ENCODE assay signal across 8 cellular contexts in genomic region chr12:123250471-123251383, GRCh38. TPM values are rescaled to one million over a fixed set of nuclear protein-coding genes. Genes with fewer than 3 reads are reported as not detected.
DNase-seq lines count a peak whose midpoint lies in the region; ATAC-seq, FAIRE-seq and TF ChIP-seq lines count a peak whose summit lies in the region.

No MANE protein-coding gene starts in this region.

- peak overlapping the region; percentile 32 for H3K4me2 ChIP-seq in HepG2 (ENCODE audit: low read depth, low read length)

- intact Hi-C loops in HepG2 (cut with micrococcal nuclease; ENCODE audit: unreplicated experiment), result no loop called here

- no peak overlapping the region for H3K4me3 ChIP-seq in BE2C (ENCODE audit: low read depth, low read length)
- H3K4me3 ChIP-seq in WERI-Rb-1 (ENCODE audit: low read depth, low read length), result no peak overlapping the region
- 0 out of 6 replicates have a peak overlapping the region, but pooled peaks of 1 of the 3 experiments have one; percentile 10 for H3K4me3 ChIP-seq in HepG2 (replicated peaks in 1 of 3; ENCODE audit: insufficient read depth in 1 of 3, low read depth in 2 of 3, low read length in 3 of 3)
- H3K4me3 ChIP-seq in gastroesophageal sphincter, result no peak overlapping the region
- no peak overlapping the region for H3K4me3 ChIP-seq in MG63

- in situ Hi-C loops in HepG2 (cut with HindIII; ENCODE audit: extremely low pct_ligation_motif_present, low pct_unique_long_range_greater_than_20kb), result no loop called here

- H3K4me1 ChIP-seq in BE2C, result no peaks in the 10 kb centered on the region
- peaks cover 25% of the 10 kb centered on the region for H3K4me1 ChIP-seq in HepG2 (ENCODE audit: insufficient read depth, low read length)
- H3K4me1 ChIP-seq in gastroesophageal sphincter, result peaks cover 0 to 44% (median 12%) of the 10 kb centered on the region in 3 donors

- H3K79me2 ChIP-seq in HepG2 (ENCODE audit: insufficient read depth, low read length), result peaks cover 52% of the 10 kb centered on the region

- WGBS in HepG2 (ENCODE audit: low lambda C conversion rate), result 72% methylated on average over 11 of the region's 13 CpGs
- 75 to 92% methylated on average over 7 to 8 of the region's 13 CpGs for WGBS in gastroesophageal sphincter (ENCODE audit: low coverage in 1 of 2), 2 donors

- TF ChIP-seq CTCF in BE2C (IDR thresholded peaks at IDR 0.05; ENCODE audit: low read depth, low read length) (no peak), WERI-Rb-1 (IDR thresholded peaks at IDR 0.05; ENCODE audit: low read depth, low read length) (no peak), HepG2 (CRISPR knock-in tag; IDR thresholded peaks at IDR 0.05) (no peak), gastroesophageal sphincter (IDR thresholded peaks at IDR 0.05) (no peak)

- TF ChIP-seq EP300 in HepG2 (IDR thresholded peaks at IDR 0.05; ENCODE audit: low read depth in 2 of 2, low read length in 2 of 2), result no peak
- TF ChIP-seq EP300 in HepG2 (CRISPR knock-in tag; IDR thresholded peaks at IDR 0.05; ENCODE audit: borderline replicate concordance), result no peak
- no peak for TF ChIP-seq EP300 in gastroesophageal sphincter (IDR thresholded peaks at IDR 0.05)

- BruUV-seq in HepG2 (replicated peaks; lab: Mats Ljungman, UMichigan), result no TSS peak

- DNase-seq in BE2C (peak; percentile 32), HK-2 (ENCODE audit: unreplicated experiment) (peak; percentile 88), WERI-Rb-1 (peak; percentile 69), HepG2 (ENCODE audit: low spot score) (peak; percentile 45), foreskin melanocyte (no peak), MG63 (no peak)

- no peak for FAIRE-seq in HepG2 (lab: Jason Lieb, UNC)

- H2AFZ ChIP-seq in HepG2 (ENCODE audit: low read length), result no peak overlapping the region

- H3K36me3 ChIP-seq in BE2C (peaks cover 55% of the 10 kb centered on the region), WERI-Rb-1 (peaks cover 56% of the 10 kb centered on the region), HepG2 (replicated peaks in 1 of 2; ENCODE audit: control insufficient read depth in 1 of 2, insufficient read depth in 2 of 2, low read length in 2 of 2) (peaks cover 12 to 35% of the 10 kb centered on the region in 2 experiments; a peak in 4 of 5 replicates), gastroesophageal sphincter (peaks cover 0 to 35% of the 10 kb centered on the region in 2 donors), MG63 (peaks cover 48% of the 10 kb centered on the region)

- POLR2A ChIA-PET in HepG2 (lab: Yijun Ruan, JAX), result interaction anchor here (0.8 to 5.6 kb wide), 7 partner anchors 9 to 333 kb away, joined by 3 to 63 read pairs (median 4); partner anchors contain the start of genes KMT5A, MPHOSPH9, MTRFR and TMED2

- H3K27ac ChIP-seq in WERI-Rb-1 (peak overlapping the region; percentile 75), HepG2 (ENCODE audit: extremely low read length, insufficient read depth, low read length) (peak overlapping the region; percentile 75), gastroesophageal sphincter (peak overlapping the region in 1 of 4 donors; percentile 33)

- ATAC-seq in HepG2 (peak; percentile 22), gastroesophageal sphincter (no peak), HG03432 (IDR thresholded peaks at IDR 0.05; ENCODE audit: unreplicated experiment) (no peak)

- peak overlapping the region; percentile 46; the same call in 1 of the 2 replicates for H3K9ac ChIP-seq in HepG2 (ENCODE audit: insufficient read depth, low read depth, low read length)

- TF ChIP-seq POLR2A in HepG2 (IDR thresholded peaks at IDR 0.05; ENCODE audit: insufficient read depth in 1 of 2, low read depth in 2 of 2, low read length in 2 of 2), result no peak
- TF ChIP-seq POLR2A in gastroesophageal sphincter (IDR thresholded peaks at IDR 0.05), result no peak

- H3K9me3 ChIP-seq in BE2C, result no peaks in the 10 kb centered on the region; the same call in 1 of the 2 replicates
- peaks cover 8% of the 10 kb centered on the region for H3K9me3 ChIP-seq in WERI-Rb-1 (ENCODE audit: severe bottlenecking)
- no peaks in the 10 kb centered on the region for H3K9me3 ChIP-seq in HepG2 (ENCODE audit: low read length)
- H3K9me3 ChIP-seq in gastroesophageal sphincter, result no peaks in the 10 kb centered on the region
- H3K9me3 ChIP-seq in MG63, result peaks cover 10% of the 10 kb centered on the region

- H4K20me1 ChIP-seq in HepG2 (ENCODE audit: insufficient read depth, low read length), result no peaks in the 10 kb centered on the region

- CTCF ChIA-PET in HepG2 (lab: Yijun Ruan, JAX; ENCODE audit: low intra/inter-chr PET ratio, low total read pairs), result no interaction called here

- TF ChIP-seq RAD21 in HepG2 (CRISPR knock-in tag; IDR thresholded peaks at IDR 0.05), result no peak

- H3K27me3 ChIP-seq in BE2C (no peaks in the 10 kb centered on the region), WERI-Rb-1 (ENCODE audit: insufficient read depth, low read depth, severe bottlenecking) (no peaks in the 10 kb centered on the region), HepG2 (ENCODE audit: control insufficient read depth in 1 of 2, insufficient read depth in 2 of 2, low read length in 2 of 2) (no peaks in the 10 kb centered on the region), gastroesophageal sphincter (no peaks in the 10 kb centered on the region), MG63 (no peaks in the 10 kb centered on the region)

RNA-seq across cellular contexts. Expression of gene MTRFR, which starts 17.5 kb away (rescaled TPM):
- 35.6 TPM for polyA plus RNA-seq in BE2C (2012; ENCODE audit: insufficient read depth, insufficient read length, low read depth)
- total RNA-seq in HepG2 (2016; rRNA removed; fragmentation: Illumina TruSeq; extraction: Trizol) (9.9 and 10.0 TPM in 2 replicates), gastroesophageal sphincter (10 to 100 TPM in 3 of 4 donors, 1 to 10 TPM in 1; 9.2 to 25.8 (median 12.9) TPM)
- total RNA-seq in HepG2 (2016; cell fraction: cytosol; rRNA removed; fragmentation: Illumina TruSeq; extraction: Trizol; ENCODE audit: low read depth), result 4.3 and 4.7 TPM in 2 replicates
- 10.1 and 11.8 TPM in 2 replicates for total RNA-seq in HepG2 (2016; cell fraction: insoluble cytoplasmic fraction; rRNA removed; fragmentation: Illumina TruSeq; extraction: Trizol)
- 7.4 and 8.2 TPM in 2 replicates for total RNA-seq in HepG2 (2016; cell fraction: membrane; rRNA removed; fragmentation: Illumina TruSeq; extraction: Trizol)
- total RNA-seq in HepG2 (2016; cell fraction: nucleus; rRNA removed; fragmentation: Illumina TruSeq; extraction: Trizol), result 5.5 and 10.3 TPM in 2 replicates
- 6.6 and 7.1 TPM in 2 replicates for polyA plus RNA-seq in HepG2 (2011; rRNA removed)
- 8.7 and 9.8 TPM in 2 replicates for polyA plus RNA-seq in HepG2 (2011; cell fraction: cytosol; rRNA removed)
- polyA plus RNA-seq in HepG2 (2011; cell fraction: nucleus; rRNA removed), result 5.2 and 6.4 TPM in 2 replicates
- 10.0 and 10.2 TPM in 2 replicates for polyA plus RNA-seq in HepG2 (2012)
- 3.1 and 3.9 TPM in 2 replicates for polyA plus RNA-seq in HepG2 (2016; cell fraction: cytosol; fragmentation: Illumina TruSeq; extraction: Trizol; ENCODE audit: low read depth)
- polyA plus RNA-seq in HepG2 (2016; cell fraction: insoluble cytoplasmic fraction; fragmentation: Illumina TruSeq; extraction: Trizol; ENCODE audit: low read depth), result 13.9 and 14.4 TPM in 2 replicates
- 4.7 and 4.9 TPM in 2 replicates for polyA plus RNA-seq in HepG2 (2016; cell fraction: membrane; fragmentation: Illumina TruSeq; extraction: Trizol; ENCODE audit: low read depth)
- 10.7 and 11.4 TPM in 2 replicates for polyA plus RNA-seq in HepG2 (2016; cell fraction: nucleus; fragmentation: Illumina TruSeq; extraction: Trizol; ENCODE audit: insufficient read depth, low read depth)
- polyA minus RNA-seq in HepG2 (2011; rRNA and poly(A)+ RNA removed; ENCODE audit: low replicate concordance), result 16.6 and 38.7 TPM in 2 replicates
- 3.7 and 7.1 TPM in 2 replicates for polyA minus RNA-seq in HepG2 (2011; cell fraction: cytosol; rRNA and poly(A)+ RNA removed)
- 17.9 and 18.5 TPM in 2 replicates for polyA minus RNA-seq in HepG2 (2011; cell fraction: nucleus; rRNA and poly(A)+ RNA removed)
- total RNA-seq in MG63 (2014; rRNA removed; shearing (Covaris generic); ENCODE audit: low replicate concordance), result 17.6 and 27.1 TPM in 2 replicates

RNA-seq across cellular contexts. Expression of gene MPHOSPH9, which starts 17.8 kb away (rescaled TPM):
- polyA plus RNA-seq in BE2C (2012; ENCODE audit: insufficient read depth, insufficient read length, low read depth), result 11.3 TPM
- total RNA-seq in HepG2 (2016; rRNA removed; fragmentation: Illumina TruSeq; extraction: Trizol) (63.4 and 105 TPM in 2 replicates), gastroesophageal sphincter (10 to 100 TPM; 11.5 to 26.8 (median 14.7) TPM)
- total RNA-seq in HepG2 (2016; cell fraction: cytosol; rRNA removed; fragmentation: Illumina TruSeq; extraction: Trizol; ENCODE audit: low read depth), result 22.5 and 26.3 TPM in 2 replicates
- total RNA-seq in HepG2 (2016; cell fraction: insoluble cytoplasmic fraction; rRNA removed; fragmentation: Illumina TruSeq; extraction: Trizol), result 66.9 and 102 TPM in 2 replicates
- total RNA-seq in HepG2 (2016; cell fraction: membrane; rRNA removed; fragmentation: Illumina TruSeq; extraction: Trizol), result 48.3 and 55.1 TPM in 2 replicates
- total RNA-seq in HepG2 (2016; cell fraction: nucleus; rRNA removed; fragmentation: Illumina TruSeq; extraction: Trizol), result 87.6 and 95.5 TPM in 2 replicates
- 12.8 and 20.3 TPM in 2 replicates for polyA plus RNA-seq in HepG2 (2011; rRNA removed)
- polyA plus RNA-seq in HepG2 (2011; cell fraction: cytosol; rRNA removed), result 4.1 and 6.0 TPM in 2 replicates
- 15.1 and 19.3 TPM in 2 replicates for polyA plus RNA-seq in HepG2 (2011; cell fraction: nucleus; rRNA removed)
- polyA plus RNA-seq in HepG2 (2012), result 10.8 and 17.4 TPM in 2 replicates
- 3.7 and 5.2 TPM in 2 replicates for polyA plus RNA-seq in HepG2 (2016; cell fraction: cytosol; fragmentation: Illumina TruSeq; extraction: Trizol; ENCODE audit: low read depth)
- 42.2 and 54.4 TPM in 2 replicates for polyA plus RNA-seq in HepG2 (2016; cell fraction: insoluble cytoplasmic fraction; fragmentation: Illumina TruSeq; extraction: Trizol; ENCODE audit: low read depth)
- 9.7 and 16.5 TPM in 2 replicates for polyA plus RNA-seq in HepG2 (2016; cell fraction: membrane; fragmentation: Illumina TruSeq; extraction: Trizol; ENCODE audit: low read depth)
- 50.0 and 51.4 TPM in 2 replicates for polyA plus RNA-seq in HepG2 (2016; cell fraction: nucleus; fragmentation: Illumina TruSeq; extraction: Trizol; ENCODE audit: insufficient read depth, low read depth)
- 9.0 and 29.0 TPM in 2 replicates for polyA minus RNA-seq in HepG2 (2011; rRNA and poly(A)+ RNA removed; ENCODE audit: low replicate concordance)
- 28.6 and 33.4 TPM in 2 replicates for polyA minus RNA-seq in HepG2 (2011; cell fraction: cytosol; rRNA and poly(A)+ RNA removed)
- polyA minus RNA-seq in HepG2 (2011; cell fraction: nucleus; rRNA and poly(A)+ RNA removed), result 80.9 and 119 TPM in 2 replicates
- 16.0 and 20.7 TPM in 2 replicates for total RNA-seq in MG63 (2014; rRNA removed; shearing (Covaris generic); ENCODE audit: low replicate concordance)

RNA-seq across cellular contexts. Expression of gene CDK2AP1, which starts 20.9 kb away (rescaled TPM):
- 231 TPM for polyA plus RNA-seq in BE2C (2012; ENCODE audit: insufficient read depth, insufficient read length, low read depth)
- total RNA-seq in HepG2 (2016; rRNA removed; fragmentation: Illumina TruSeq; extraction: Trizol), result 124 and 127 TPM in 2 replicates
- total RNA-seq in HepG2 (2016; cell fraction: cytosol; rRNA removed; fragmentation: Illumina TruSeq; extraction: Trizol; ENCODE audit: low read depth), result 231 and 242 TPM in 2 replicates
- total RNA-seq in HepG2 (2016; cell fraction: insoluble cytoplasmic fraction; rRNA removed; fragmentation: Illumina TruSeq; extraction: Trizol), result 113 and 125 TPM in 2 replicates
- total RNA-seq in HepG2 (2016; cell fraction: membrane; rRNA removed; fragmentation: Illumina TruSeq; extraction: Trizol), result 398 and 408 TPM in 2 replicates
- 62.2 and 68.8 TPM in 2 replicates for total RNA-seq in HepG2 (2016; cell fraction: nucleus; rRNA removed; fragmentation: Illumina TruSeq; extraction: Trizol)
- 86.4 and 134 TPM in 2 replicates for polyA plus RNA-seq in HepG2 (2011; rRNA removed)
- polyA plus RNA-seq in HepG2 (2011; cell fraction: cytosol; rRNA removed), result 58.8 and 85.6 TPM in 2 replicates
- 20.9 and 25.6 TPM in 2 replicates for polyA plus RNA-seq in HepG2 (2011; cell fraction: nucleus; rRNA removed)
- 65.6 and 68.7 TPM in 2 replicates for polyA plus RNA-seq in HepG2 (2012)
- 579 and 634 TPM in 2 replicates for polyA plus RNA-seq in HepG2 (2016; cell fraction: cytosol; fragmentation: Illumina TruSeq; extraction: Trizol; ENCODE audit: low read depth)
- polyA plus RNA-seq in HepG2 (2016; cell fraction: insoluble cytoplasmic fraction; fragmentation: Illumina TruSeq; extraction: Trizol; ENCODE audit: low read depth), result 215 and 249 TPM in 2 replicates
- polyA plus RNA-seq in HepG2 (2016; cell fraction: membrane; fragmentation: Illumina TruSeq; extraction: Trizol; ENCODE audit: low read depth), result 709 and 711 TPM in 2 replicates
- 153 and 155 TPM in 2 replicates for polyA plus RNA-seq in HepG2 (2016; cell fraction: nucleus; fragmentation: Illumina TruSeq; extraction: Trizol; ENCODE audit: insufficient read depth, low read depth)
- 55.7 and 80.7 TPM in 2 replicates for polyA minus RNA-seq in HepG2 (2011; rRNA and poly(A)+ RNA removed; ENCODE audit: low replicate concordance)
- 29.3 and 31.7 TPM in 2 replicates for polyA minus RNA-seq in HepG2 (2011; cell fraction: cytosol; rRNA and poly(A)+ RNA removed)
- polyA minus RNA-seq in HepG2 (2011; cell fraction: nucleus; rRNA and poly(A)+ RNA removed), result 17.1 and 23.9 TPM in 2 replicates
- total RNA-seq in gastroesophageal sphincter, result 100 to 1,000 TPM in 3 of 4 donors, 10 to 100 TPM in 1; 94.9 to 203 (median 143) TPM
- 145 and 192 TPM in 2 replicates for total RNA-seq in MG63 (2014; rRNA removed; shearing (Covaris generic); ENCODE audit: low replicate concordance)

Comparison
In these comparisons a context has a peak if more than half of its experiments do, and no peak if none do; other contexts are left out.
1. DNase-seq: peak in BE2C (single experiment), HK-2 (single experiment), WERI-Rb-1 (single experiment) and HepG2 (single experiment); none in foreskin melanocyte (single experiment) and MG63 (single experiment).